ENCODE assay signal across 8 cellular contexts in genomic region chr9:26744362-26744965, GRCh38.
DNase-seq lines count a peak whose midpoint lies in the region; ATAC-seq and TF ChIP-seq lines count a peak whose summit lies in the region.

No MANE protein-coding gene starts in this region.

- no peak overlapping the region for H3K9ac ChIP-seq in GM23248

- TF ChIP-seq CTCF in Peyer's patch (IDR thresholded peaks at IDR 0.05) (peak; percentile 40 to 80 (median 74)), foreskin keratinocyte (conservative IDR thresholded peaks at IDR 0.05) (peak; percentile 71), testis (IDR thresholded peaks at IDR 0.05) (peak; percentile 11 to 90 (median 62))

- no peaks in the 10 kb centered on the region for H3K36me3 ChIP-seq in GM23248 (ENCODE audit: low read depth)
- no peaks in the 10 kb centered on the region for H3K36me3 ChIP-seq in Peyer's patch
- H3K36me3 ChIP-seq in testis (ENCODE audit: low read depth, missing control alignments) = no peaks in the 10 kb centered on the region
- no peaks in the 10 kb centered on the region for H3K36me3 ChIP-seq in aorta (ENCODE audit: control insufficient read depth in 1 of 2, insufficient read depth in 2 of 2, low read length in 1 of 2)

- H3K9me3 ChIP-seq in GM23248 (ENCODE audit: low read depth) (no peaks in the 10 kb centered on the region), Peyer's patch (no peaks in the 10 kb centered on the region), testis (no peaks in the 10 kb centered on the region), aorta (ENCODE audit: control insufficient read depth, low read length) (no peaks in the 10 kb centered on the region)

- in situ Hi-C loops in GM23248 (cut with MboI) = loop anchor here (10.0 kb wide), 2 partner anchors 60 to 110 kb away; no protein-coding TSS in a partner anchor

- DNase-seq in AG08395 (ENCODE audit: low spot score) (peak; percentile 19), GM23248 (peak; percentile 41), Peyer's patch (no peak), foreskin keratinocyte (no peak), testis (no peak), aorta (no peak)
- DNase-seq in activated T-cell treated with anti-CD3 and anti-CD28 coated beads, Interleukin-2, amount 50 U/mL, for 72 hours = no peak
- no peak for DNase-seq in activated T-helper 2 cell treated with anti-CD3 and anti-CD28 coated beads, Interferon-gamma antibody, Interleukin-2, Interleukin-4, amounts not matched to agents 10 μg/mL and 5 μg/mL and 100 μg/mL, durations not matched to agents 14 hours and 24 hours and 36 hours (ENCODE audit: low spot score)

- no peaks in the 10 kb centered on the region for H3F3A ChIP-seq in GM23248 (ENCODE audit: insufficient read depth)

- no peaks in the 10 kb centered on the region for H4K20me1 ChIP-seq in GM23248 (ENCODE audit: insufficient read depth)

- H3K4me3 Mint-ChIP-seq in activated T-cell treated with anti-CD3 and anti-CD28 coated beads, Interleukin-2, amount 50 U/mL, for 72 hours = no peak overlapping the region
- H3K4me3 Mint-ChIP-seq in activated T-helper 2 cell treated with anti-CD3 and anti-CD28 coated beads, Interferon-gamma antibody, Interleukin-2, Interleukin-4, amounts not matched to agents 10 μg/mL and 5 μg/mL and 100 μg/mL, durations not matched to agents 14 hours and 24 hours and 36 hours (ENCODE audit: low read depth) = no peak overlapping the region

- H3K4me3 ChIP-seq in GM23248 = no peak overlapping the region
- no peak overlapping the region for H3K4me3 ChIP-seq in Peyer's patch
- H3K4me3 ChIP-seq in testis = no peak overlapping the region
- H3K4me3 ChIP-seq in aorta (ENCODE audit: low read length in 2 of 2) = no peak overlapping the region

- H3K27me3 ChIP-seq in GM23248 (replicated peaks; ENCODE audit: insufficient read depth) (no peaks in the 10 kb centered on the region; the same call in 1 of the 2 replicates), Peyer's patch (no peaks in the 10 kb centered on the region), foreskin keratinocyte (no peaks in the 10 kb centered on the region), testis (no peaks in the 10 kb centered on the region), aorta (ENCODE audit: control insufficient read depth in 1 of 2, insufficient read depth in 2 of 2, low read length in 1 of 2) (no peaks in the 10 kb centered on the region)

- H3K9me3 Mint-ChIP-seq in activated T-cell treated with anti-CD3 and anti-CD28 coated beads, Interleukin-2, amount 50 U/mL, for 72 hours = peaks cover 0 to 4% of the 10 kb centered on the region in 2 donors
- no peaks in the 10 kb centered on the region for H3K9me3 Mint-ChIP-seq in activated T-helper 2 cell treated with anti-CD3 and anti-CD28 coated beads, Interferon-gamma antibody, Interleukin-2, Interleukin-4, amounts not matched to agents 10 μg/mL and 5 μg/mL and 100 μg/mL, durations not matched to agents 14 hours and 24 hours and 36 hours

- TF ChIP-seq POLR2A in Peyer's patch (IDR thresholded peaks at IDR 0.05) (no peak), testis (IDR thresholded peaks at IDR 0.05) (no peak)

- no peaks in the 10 kb centered on the region for H3K79me2 ChIP-seq in GM23248 (ENCODE audit: insufficient read depth)

- no peak overlapping the region for H3K27ac Mint-ChIP-seq in activated T-cell treated with anti-CD3 and anti-CD28 coated beads, Interleukin-2, amount 50 U/mL, for 72 hours
- H3K27ac Mint-ChIP-seq in activated T-helper 2 cell treated with anti-CD3 and anti-CD28 coated beads, Interferon-gamma antibody, Interleukin-2, Interleukin-4, amounts not matched to agents 10 μg/mL and 5 μg/mL and 100 μg/mL, durations not matched to agents 14 hours and 24 hours and 36 hours = no peak overlapping the region

- H3K4me1 ChIP-seq in GM23248 (ENCODE audit: insufficient read depth) (no peaks in the 10 kb centered on the region), Peyer's patch (no peaks in the 10 kb centered on the region), foreskin keratinocyte (no peaks in the 10 kb centered on the region), testis (no peaks in the 10 kb centered on the region), aorta (ENCODE audit: control insufficient read depth in 1 of 2, insufficient read depth in 2 of 2, low read length in 2 of 2) (no peaks in the 10 kb centered on the region)

- H3K27ac ChIP-seq in GM23248 (no peak overlapping the region), Peyer's patch (no peak overlapping the region), foreskin keratinocyte (no peak overlapping the region), testis (no peak overlapping the region), aorta (ENCODE audit: low read depth in 1 of 2, low read length in 2 of 2) (no peak overlapping the region)

- WGBS in GM23248 (ENCODE audit: low coverage in 1 of 2, low lambda C conversion rate in 2 of 2, missing lambda C conversion rate in 2 of 2), 2 experiments = 4 to 7% methylated on average over 2 of the region's 2 CpGs
- 37 to 46% methylated on average over 2 of the region's 2 CpGs for WGBS in testis, 2 donors
- 31 to 32% methylated on average over 2 of the region's 2 CpGs for WGBS in aorta, 2 donors

- no peaks in the 10 kb centered on the region for H3K9me2 ChIP-seq in GM23248 (ENCODE audit: insufficient read depth)

- no peak overlapping the region for H2AFZ ChIP-seq in GM23248

- H3K4me1 Mint-ChIP-seq in activated T-cell treated with anti-CD3 and anti-CD28 coated beads, Interleukin-2, amount 50 U/mL, for 72 hours (ENCODE audit: low read depth) = no peaks in the 10 kb centered on the region
- H3K4me1 Mint-ChIP-seq in activated T-helper 2 cell treated with anti-CD3 and anti-CD28 coated beads, Interferon-gamma antibody, Interleukin-2, Interleukin-4, amounts not matched to agents 10 μg/mL and 5 μg/mL and 100 μg/mL, durations not matched to agents 14 hours and 24 hours and 36 hours (ENCODE audit: low read depth) = no peaks in the 10 kb centered on the region

- intact Hi-C loops in testis (cut with DNase I; ENCODE audit: low total_unique reads) (no loop called here), aorta (cut with DNase I) (no loop called here)
- intact Hi-C loops in activated T-helper 2 cell treated with anti-CD3 and anti-CD28 coated beads, Interferon-gamma antibody, Interleukin-2, Interleukin-4, amounts not matched to agents 10 μg/mL and 5 μg/mL and 100 μg/mL, durations not matched to agents 14 hours and 24 hours and 36 hours (cut with micrococcal nuclease) = loop anchor here (1.0 kb wide), 1 partner anchor 231 kb away; no protein-coding TSS in a partner anchor

- H3K27me3 Mint-ChIP-seq in activated T-cell treated with anti-CD3 and anti-CD28 coated beads, Interleukin-2, amount 50 U/mL, for 72 hours (ENCODE audit: low read depth) = peaks cover 10% of the 10 kb centered on the region
- peaks cover 2% of the 10 kb centered on the region for H3K27me3 Mint-ChIP-seq in activated T-helper 2 cell treated with anti-CD3 and anti-CD28 coated beads, Interferon-gamma antibody, Interleukin-2, Interleukin-4, amounts not matched to agents 10 μg/mL and 5 μg/mL and 100 μg/mL, durations not matched to agents 14 hours and 24 hours and 36 hours (ENCODE audit: low read depth)

- no peak overlapping the region for H3K4me2 ChIP-seq in GM23248 (ENCODE audit: unreplicated experiment)

- H3K36me3 Mint-ChIP-seq in activated T-cell treated with anti-CD3 and anti-CD28 coated beads, Interleukin-2, amount 50 U/mL, for 72 hours (ENCODE audit: insufficient read depth in 2 of 2) = peaks cover 0 to 5% of the 10 kb centered on the region in 2 donors
- H3K36me3 Mint-ChIP-seq in activated T-helper 2 cell treated with anti-CD3 and anti-CD28 coated beads, Interferon-gamma antibody, Interleukin-2, Interleukin-4, amounts not matched to agents 10 μg/mL and 5 μg/mL and 100 μg/mL, durations not matched to agents 14 hours and 24 hours and 36 hours (ENCODE audit: low read depth) = no peaks in the 10 kb centered on the region

- ATAC-seq in foreskin keratinocyte (peak; percentile 19), aorta (ENCODE audit: low FRiP score) (no peak)
- no peak for ATAC-seq in activated T-cell treated with anti-CD3 and anti-CD28 coated beads, Interleukin-2, amount 50 U/mL, for 72 hours (replicated peaks in 1 of 2)

Comparison
In these comparisons a context has a peak if more than half of its experiments do, and no peak if none do; other contexts are left out.
1. DNase-seq: peak in AG08395 (single experiment) and GM23248 (single experiment); none in Peyer's patch (0 of 3), foreskin keratinocyte (0 of 2), testis (single experiment), activated T-cell treated with anti-CD3 and anti-CD28 coated beads, Interleukin-2, amount 50 U/mL, for 72 hours (0 of 2), aorta (0 of 2) and activated T-helper 2 cell treated with anti-CD3 and anti-CD28 coated beads, Interferon-gamma antibody, Interleukin-2, Interleukin-4, amounts not matched to agents 10 μg/mL and 5 μg/mL and 100 μg/mL, durations not matched to agents 14 hours and 24 hours and 36 hours (single experiment).
2. Peak in every context shown above with its lines, with median percentiles within 50 percentile points of each other: CTCF ChIP-seq.